In genomic region chr6:15421945-15422733, GRCh38 we compare ENCODE assay signal across 9 cellular contexts.
DNase-seq lines count a peak whose midpoint lies in the region; ATAC-seq and TF ChIP-seq lines count a peak whose summit lies in the region.
"Had no signal": no experiment of that assay in that cellular context is flagged by ENCODE, and none has a peak within 500 bp of the region (broad histone marks: within the 10 kb centered on the region; RNA-seq: fewer than 3 reads in every experiment).

No MANE protein-coding gene starts in this region.

- no peaks in the 10 kb centered on the region for H3K4me1 ChIP-seq in osteoblast (ENCODE audit: insufficient read depth, low read length)

- intact Hi-C loops in activated CD8-positive, alpha-beta T cell treated with anti-CD3 and anti-CD28 coated beads for 36 hours (cut with micrococcal nuclease) = no loop called here

- no peak overlapping the region for H3K27ac ChIP-seq in osteoblast (ENCODE audit: low read depth, low read length)
- H3K27ac ChIP-seq: foreskin keratinocyte had no signal

- no peak overlapping the region for H3K4me2 ChIP-seq in osteoblast (ENCODE audit: insufficient read depth, low read length)

- no peak overlapping the region for H3K4me3 ChIP-seq in osteoblast (ENCODE audit: insufficient read depth, low read length)

- POLR2A ChIA-PET in activated CD8-positive, alpha-beta T cell treated with anti-CD3 and anti-CD28 coated beads for 36 hours (lab: Charles Lee) = interaction anchor here (0.6 to 2.8 kb wide), 10 partner anchors 9 to 173 kb away, joined by 3 to 16 read pairs (median 4); no protein-coding TSS in a partner anchor

- peaks cover 65% of the 10 kb centered on the region for H3K36me3 Mint-ChIP-seq in activated CD8-positive, alpha-beta T cell treated with anti-CD3 and anti-CD28 coated beads for 36 hours (ENCODE audit: low read depth)

- peaks cover 1% of the 10 kb centered on the region for H3K9me3 ChIP-seq in osteoblast (ENCODE audit: low read depth, low read length)

- DNase-seq in GM13976 (ENCODE audit: low spot score) (peak; percentile 55), osteoblast (ENCODE audit: insufficient read length, low spot score, missing footprints) (peak; percentile 48), NCI-H1417 treated with DMSO at 0.1 percent for 48 hours (lab: John Stamatoyannopoulos, UW) (no peak), kidney glomerular epithelial cell (lab: John Stamatoyannopoulos, UW) (no peak), islet precursor cell (no peak)
- DNase-seq in activated CD8-positive, alpha-beta T cell treated with anti-CD3 and anti-CD28 coated beads for 36 hours = peak; percentile 73
- DNase-seq: foreskin keratinocyte had no signal

- H3K36me3 ChIP-seq in osteoblast (ENCODE audit: insufficient read depth, low read length) = no peaks in the 10 kb centered on the region

- ATAC-seq in GM21825 (IDR thresholded peaks at IDR 0.05; ENCODE audit: unreplicated experiment) = peak; percentile 52
- ATAC-seq in activated CD8-positive, alpha-beta T cell treated with anti-CD3 and anti-CD28 coated beads for 36 hours = peak; percentile 64
- no peak for ATAC-seq in HG02623 (IDR thresholded peaks at IDR 0.05; ENCODE audit: unreplicated experiment)
- ATAC-seq: foreskin keratinocyte had no signal

- H3K4me1 Mint-ChIP-seq in activated CD8-positive, alpha-beta T cell treated with anti-CD3 and anti-CD28 coated beads for 36 hours (ENCODE audit: low read depth) = peaks cover 62% of the 10 kb centered on the region

- peaks cover 26% of the 10 kb centered on the region for H3K79me2 ChIP-seq in osteoblast (ENCODE audit: insufficient read depth, low read length)

- H3K9me3 Mint-ChIP-seq in activated CD8-positive, alpha-beta T cell treated with anti-CD3 and anti-CD28 coated beads for 36 hours = peaks cover 15% of the 10 kb centered on the region

- peak overlapping the region; percentile 53 for H3K4me3 Mint-ChIP-seq in activated CD8-positive, alpha-beta T cell treated with anti-CD3 and anti-CD28 coated beads for 36 hours

- peaks cover 9% of the 10 kb centered on the region for H4K20me1 ChIP-seq in osteoblast (ENCODE audit: insufficient read depth, low read length)

- H3K27ac Mint-ChIP-seq in activated CD8-positive, alpha-beta T cell treated with anti-CD3 and anti-CD28 coated beads for 36 hours = peak overlapping the region; percentile 95

- H2AFZ ChIP-seq in osteoblast (ENCODE audit: low read length) = no peak overlapping the region

- no peaks in the 10 kb centered on the region for H3K27me3 Mint-ChIP-seq in activated CD8-positive, alpha-beta T cell treated with anti-CD3 and anti-CD28 coated beads for 36 hours

- TF ChIP-seq CTCF in GM13976 (IDR thresholded peaks at IDR 0.05; ENCODE audit: borderline replicate concordance, control extremely low read depth, extremely low read depth, insufficient read depth, missing control alignments) = no peak
- no peak for TF ChIP-seq CTCF in activated CD8-positive, alpha-beta T cell treated with anti-CD3 and anti-CD28 coated beads for 36 hours (IDR thresholded peaks at IDR 0.05)
- TF ChIP-seq CTCF in osteoblast (IDR thresholded peaks at IDR 0.05; ENCODE audit: extremely low read depth, low read depth, low read length) = no peak

- CTCF ChIA-PET in activated CD8-positive, alpha-beta T cell treated with anti-CD3 and anti-CD28 coated beads for 36 hours (lab: Charles Lee) = interaction anchor here (0.6 to 4.5 kb wide), 12 partner anchors 10 to 175 kb away, joined by 3 to 31 read pairs (median 4); no protein-coding TSS in a partner anchor

- in situ Hi-C loops in GM13976 (cut with MboI; ENCODE audit: low sequenced_read_pairs, unreplicated experiment) = no loop called here

- no peaks in the 10 kb centered on the region for H3K27me3 ChIP-seq in osteoblast (ENCODE audit: insufficient read depth, low read length)
- H3K27me3 ChIP-seq: foreskin keratinocyte had no signal

Comparison
In these comparisons a context has a peak if more than half of its experiments do, and no peak if none do; other contexts are left out.
1. DNase-seq: peak in GM13976 (single experiment), activated CD8-positive, alpha-beta T cell treated with anti-CD3 and anti-CD28 coated beads for 36 hours (single experiment) and osteoblast (single experiment); none in NCI-H1417 treated with DMSO at 0.1 percent for 48 hours (single experiment), kidney glomerular epithelial cell (single experiment) and islet precursor cell (single experiment).